In the genomic region with DNA sequence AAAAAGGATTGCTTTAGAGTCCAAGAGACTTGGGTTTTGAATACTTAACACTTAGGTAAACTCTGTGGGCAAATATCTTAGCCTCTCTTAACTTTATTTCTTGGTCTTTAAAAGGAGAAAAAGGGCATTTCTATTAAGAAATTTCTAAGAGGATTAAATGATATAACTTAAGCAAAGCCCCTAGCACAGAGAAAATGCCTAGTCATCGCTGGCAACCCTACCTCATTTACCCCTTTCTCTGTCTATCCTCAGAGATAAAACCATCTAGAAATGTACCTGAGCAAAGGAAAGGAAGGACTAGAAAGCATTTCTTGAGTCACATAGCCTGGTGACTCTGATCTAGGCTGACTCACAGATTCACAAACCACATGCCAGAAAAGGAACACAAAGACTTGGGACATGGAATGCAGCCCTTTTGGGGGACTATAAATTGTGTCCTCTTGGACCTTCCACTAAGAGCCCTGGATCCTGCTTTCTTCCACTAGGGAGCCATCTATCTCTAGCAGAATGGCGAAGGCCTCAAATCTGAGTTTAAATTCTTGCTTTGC, we compare ENCODE assay signal across 1 cellular context.
TF ChIP-seq lines count a peak whose summit lies in the region.

No MANE protein-coding gene starts in this region.

TF ChIP-seq in H1, 55 proteins besides CTCF, POLR2A, EP300 and RAD21 (continued from another document):
- TF ChIP-seq, protein P1, sequence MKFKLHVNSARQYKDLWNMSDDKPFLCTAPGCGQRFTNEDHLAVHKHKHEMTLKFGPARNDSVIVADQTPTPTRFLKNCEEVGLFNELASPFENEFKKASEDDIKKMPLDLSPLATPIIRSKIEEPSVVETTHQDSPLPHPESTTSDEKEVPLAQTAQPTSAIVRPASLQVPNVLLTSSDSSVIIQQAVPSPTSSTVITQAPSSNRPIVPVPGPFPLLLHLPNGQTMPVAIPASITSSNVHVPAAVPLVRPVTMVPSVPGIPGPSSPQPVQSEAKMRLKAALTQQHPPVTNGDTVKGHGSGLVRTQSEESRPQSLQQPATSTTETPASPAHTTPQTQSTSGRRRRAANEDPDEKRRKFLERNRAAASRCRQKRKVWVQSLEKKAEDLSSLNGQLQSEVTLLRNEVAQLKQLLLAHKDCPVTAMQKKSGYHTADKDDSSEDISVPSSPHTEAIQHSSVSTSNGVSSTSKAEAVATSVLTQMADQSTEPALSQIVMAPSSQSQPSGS (IDR thresholded peaks at IDR 0.05; ENCODE audit: low read length) = no peak
- TF ChIP-seq KDM5A (IDR thresholded peaks at IDR 0.05; ENCODE audit: low read length) = no peak
- TF ChIP-seq, protein P2, sequence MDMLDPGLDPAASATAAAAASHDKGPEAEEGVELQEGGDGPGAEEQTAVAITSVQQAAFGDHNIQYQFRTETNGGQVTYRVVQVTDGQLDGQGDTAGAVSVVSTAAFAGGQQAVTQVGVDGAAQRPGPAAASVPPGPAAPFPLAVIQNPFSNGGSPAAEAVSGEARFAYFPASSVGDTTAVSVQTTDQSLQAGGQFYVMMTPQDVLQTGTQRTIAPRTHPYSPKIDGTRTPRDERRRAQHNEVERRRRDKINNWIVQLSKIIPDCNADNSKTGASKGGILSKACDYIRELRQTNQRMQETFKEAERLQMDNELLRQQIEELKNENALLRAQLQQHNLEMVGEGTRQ (IDR thresholded peaks at IDR 0.05; ENCODE audit: low read length) = no peak
- TF ChIP-seq SP4 (IDR thresholded peaks at IDR 0.05; ENCODE audit: low read length) = no peak
- TF ChIP-seq GABPA (IDR thresholded peaks at IDR 0.05; ENCODE audit: borderline replicate concordance, insufficient read depth, low read length) = no peak
